ENCODE assay signal across 1 cellular context in genomic region chr4:158770671-158771070, GRCh38.
TF ChIP-seq lines count a peak whose summit lies in the region.

No MANE protein-coding gene starts in this region.

TF ChIP-seq in SK-N-SH, 30 proteins besides CTCF, POLR2A, EP300 and RAD21 (continued from another document):
- no peak for TF ChIP-seq RCOR1 (IDR thresholded peaks at IDR 0.05; ENCODE audit: low read length)
